1 cellular context compared by ENCODE assay signal in the genomic region with DNA sequence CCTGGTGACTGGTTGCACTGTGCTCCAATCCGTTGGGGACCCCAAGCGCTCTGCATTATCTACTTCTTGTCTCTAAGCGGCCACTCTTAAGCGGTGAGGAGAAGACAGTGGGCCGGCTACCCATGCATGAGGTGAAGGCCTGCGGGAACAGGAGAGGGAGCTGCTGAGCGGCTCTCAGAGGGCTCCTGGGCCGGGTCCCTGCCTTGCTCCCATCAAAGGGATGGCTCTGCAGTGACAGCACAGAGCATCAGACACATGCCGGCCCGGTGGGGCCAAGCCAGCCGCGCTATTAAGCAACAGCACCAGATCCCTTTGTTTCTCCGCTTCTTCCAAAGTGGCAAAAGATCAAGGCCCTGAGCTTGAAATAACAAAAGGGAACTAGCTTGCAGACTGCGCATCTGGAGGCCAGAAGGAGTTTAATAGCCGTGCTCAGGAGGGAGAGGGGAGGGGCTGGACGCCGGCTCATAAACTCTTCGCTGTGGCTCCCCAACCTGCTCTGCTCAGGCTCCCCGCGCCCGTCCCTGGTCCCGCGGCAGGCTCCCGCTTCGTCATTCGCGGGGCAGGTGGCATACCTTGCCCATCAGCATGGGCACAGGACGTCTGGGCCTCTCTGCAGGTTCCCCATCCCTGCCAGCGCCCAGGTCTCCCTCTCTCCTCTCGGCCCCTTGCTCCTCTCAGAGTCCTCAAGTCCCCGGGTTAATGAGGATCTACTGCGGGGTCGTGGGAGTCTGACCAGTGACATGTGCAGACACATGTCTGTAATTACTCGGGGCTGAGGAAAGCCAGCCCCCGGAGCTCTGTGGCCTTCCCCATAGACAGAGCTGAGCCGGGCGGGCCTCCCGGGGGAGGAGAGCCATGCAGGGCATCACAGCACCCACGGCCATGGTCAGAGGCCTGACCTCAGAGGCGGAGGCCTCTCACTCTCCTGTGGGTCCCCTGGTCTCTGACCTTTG.
TF ChIP-seq lines count a peak whose summit lies in the region.

No MANE protein-coding gene starts in this region.

TF ChIP-seq in HepG2, 621 proteins besides CTCF, POLR2A, EP300 and RAD21 (continued from another document and continues in another):
- TF ChIP-seq, protein P1, sequence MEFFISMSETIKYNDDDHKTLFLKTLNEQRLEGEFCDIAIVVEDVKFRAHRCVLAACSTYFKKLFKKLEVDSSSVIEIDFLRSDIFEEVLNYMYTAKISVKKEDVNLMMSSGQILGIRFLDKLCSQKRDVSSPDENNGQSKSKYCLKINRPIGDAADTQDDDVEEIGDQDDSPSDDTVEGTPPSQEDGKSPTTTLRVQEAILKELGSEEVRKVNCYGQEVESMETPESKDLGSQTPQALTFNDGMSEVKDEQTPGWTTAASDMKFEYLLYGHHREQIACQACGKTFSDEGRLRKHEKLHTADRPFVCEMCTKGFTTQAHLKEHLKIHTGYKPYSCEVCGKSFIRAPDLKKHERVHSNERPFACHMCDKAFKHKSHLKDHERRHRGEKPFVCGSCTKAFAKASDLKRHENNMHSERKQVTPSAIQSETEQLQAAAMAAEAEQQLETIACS (CRISPR knock-in tag; IDR thresholded peaks at IDR 0.05) = no peak
- TF ChIP-seq GATAD1 (CRISPR knock-in tag; IDR thresholded peaks at IDR 0.05) (no peak), FOXM1 (CRISPR knock-in tag; IDR thresholded peaks at IDR 0.05) (no peak), RNF2 (conservative IDR thresholded peaks at IDR 0.05; ENCODE audit: low read depth) (no peak), ARHGAP35 (CRISPR knock-in tag; IDR thresholded peaks at IDR 0.05; ENCODE audit: borderline replicate concordance) (no peak), SP140L (CRISPR knock-in tag; IDR thresholded peaks at IDR 0.05; ENCODE audit: borderline replicate concordance) (no peak), ZNF775 (CRISPR knock-in tag; IDR thresholded peaks at IDR 0.05; ENCODE audit: borderline replicate concordance) (no peak), ZNF788 (CRISPR knock-in tag; IDR thresholded peaks at IDR 0.05; ENCODE audit: borderline replicate concordance) (no peak; the same call in 1 of the 2 replicates), KMT2B (CRISPR knock-in tag; IDR thresholded peaks at IDR 0.05) (no peak), NFKB2 (CRISPR knock-in tag; IDR thresholded peaks at IDR 0.05; ENCODE audit: borderline replicate concordance) (no peak), ZNF329 (CRISPR knock-in tag; IDR thresholded peaks at IDR 0.05; ENCODE audit: low read depth) (no peak), MAFF (IDR thresholded peaks at IDR 0.05; ENCODE audit: low read depth, low read length) (no peak), ZNF878 (CRISPR knock-in tag; IDR thresholded peaks at IDR 0.05) (no peak), ZNF136 (CRISPR knock-in tag; IDR thresholded peaks at IDR 0.05; ENCODE audit: low read depth) (no peak), ELF4 (CRISPR knock-in tag; IDR thresholded peaks at IDR 0.05; ENCODE audit: borderline replicate concordance) (no peak), PITX1 (CRISPR knock-in tag; IDR thresholded peaks at IDR 0.05) (no peak), IKZF4 (CRISPR knock-in tag; IDR thresholded peaks at IDR 0.05; ENCODE audit: borderline replicate concordance, low read depth, not compliant biosample characterization) (no peak), ZNF605 (CRISPR knock-in tag; IDR thresholded peaks at IDR 0.05) (peak; percentile 76), KMT2A (CRISPR knock-in tag; IDR thresholded peaks at IDR 0.05) (no peak), RFX3 (CRISPR knock-in tag; IDR thresholded peaks at IDR 0.05) (no peak), REXO4 (CRISPR knock-in tag; IDR thresholded peaks at IDR 0.05; ENCODE audit: borderline replicate concordance) (no peak), ZFYVE20 (CRISPR knock-in tag; IDR thresholded peaks at IDR 0.05; ENCODE audit: borderline replicate concordance, low read depth) (no peak), KLF6 (CRISPR knock-in tag; IDR thresholded peaks at IDR 0.05) (no peak), PRPF4 (IDR thresholded peaks at IDR 0.05; ENCODE audit: low read depth, low read length, poor library complexity, severe bottlenecking) (no peak), ZNF468 (CRISPR knock-in tag; IDR thresholded peaks at IDR 0.05) (no peak), ZNF253 (CRISPR knock-in tag; IDR thresholded peaks at IDR 0.05; ENCODE audit: borderline replicate concordance) (no peak), FOXO1 (CRISPR knock-in tag; IDR thresholded peaks at IDR 0.05) (peak; percentile 67), CBX2 (IDR thresholded peaks at IDR 0.05; ENCODE audit: low read depth, low read length) (no peak), CBX2 (CRISPR knock-in tag; IDR thresholded peaks at IDR 0.05; ENCODE audit: low read depth) (no peak), KLF15 (CRISPR knock-in tag; IDR thresholded peaks at IDR 0.05; ENCODE audit: borderline replicate concordance) (no peak), ZNF607 (CRISPR knock-in tag; IDR thresholded peaks at IDR 0.05; ENCODE audit: borderline replicate concordance) (no peak), AGO2 (optimal IDR thresholded peaks at IDR 0.05; ENCODE audit: low read depth, low read length) (no peak)
- TF ChIP-seq, protein P2, sequence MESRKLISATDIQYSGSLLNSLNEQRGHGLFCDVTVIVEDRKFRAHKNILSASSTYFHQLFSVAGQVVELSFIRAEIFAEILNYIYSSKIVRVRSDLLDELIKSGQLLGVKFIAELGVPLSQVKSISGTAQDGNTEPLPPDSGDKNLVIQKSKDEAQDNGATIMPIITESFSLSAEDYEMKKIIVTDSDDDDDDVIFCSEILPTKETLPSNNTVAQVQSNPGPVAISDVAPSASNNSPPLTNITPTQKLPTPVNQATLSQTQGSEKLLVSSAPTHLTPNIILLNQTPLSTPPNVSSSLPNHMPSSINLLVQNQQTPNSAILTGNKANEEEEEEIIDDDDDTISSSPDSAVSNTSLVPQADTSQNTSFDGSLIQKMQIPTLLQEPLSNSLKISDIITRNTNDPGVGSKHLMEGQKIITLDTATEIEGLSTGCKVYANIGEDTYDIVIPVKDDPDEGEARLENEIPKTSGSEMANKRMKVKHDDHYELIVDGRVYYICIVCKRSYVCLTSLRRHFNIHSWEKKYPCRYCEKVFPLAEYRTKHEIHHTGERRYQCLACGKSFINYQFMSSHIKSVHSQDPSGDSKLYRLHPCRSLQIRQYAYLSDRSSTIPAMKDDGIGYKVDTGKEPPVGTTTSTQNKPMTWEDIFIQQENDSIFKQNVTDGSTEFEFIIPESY (CRISPR knock-in tag; IDR thresholded peaks at IDR 0.05) = 0 out of 2 replicates have a peak, but pooled peaks have one; percentile 6
- TF ChIP-seq, protein P3, sequence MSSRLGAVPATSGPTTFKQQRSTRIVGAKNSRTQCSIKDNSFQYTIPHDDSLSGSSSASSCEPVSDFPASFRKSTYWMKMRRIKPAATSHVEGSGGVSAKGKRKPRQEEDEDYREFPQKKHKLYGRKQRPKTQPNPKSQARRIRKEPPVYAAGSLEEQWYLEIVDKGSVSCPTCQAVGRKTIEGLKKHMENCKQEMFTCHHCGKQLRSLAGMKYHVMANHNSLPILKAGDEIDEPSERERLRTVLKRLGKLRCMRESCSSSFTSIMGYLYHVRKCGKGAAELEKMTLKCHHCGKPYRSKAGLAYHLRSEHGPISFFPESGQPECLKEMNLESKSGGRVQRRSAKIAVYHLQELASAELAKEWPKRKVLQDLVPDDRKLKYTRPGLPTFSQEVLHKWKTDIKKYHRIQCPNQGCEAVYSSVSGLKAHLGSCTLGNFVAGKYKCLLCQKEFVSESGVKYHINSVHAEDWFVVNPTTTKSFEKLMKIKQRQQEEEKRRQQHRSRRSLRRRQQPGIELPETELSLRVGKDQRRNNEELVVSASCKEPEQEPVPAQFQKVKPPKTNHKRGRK (CRISPR knock-in tag; IDR thresholded peaks at IDR 0.05) = no peak
- TF ChIP-seq, protein P4, sequence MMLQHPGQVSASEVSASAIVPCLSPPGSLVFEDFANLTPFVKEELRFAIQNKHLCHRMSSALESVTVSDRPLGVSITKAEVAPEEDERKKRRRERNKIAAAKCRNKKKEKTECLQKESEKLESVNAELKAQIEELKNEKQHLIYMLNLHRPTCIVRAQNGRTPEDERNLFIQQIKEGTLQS (CRISPR knock-in tag; IDR thresholded peaks at IDR 0.05) = no peak
- TF ChIP-seq, protein P5, sequence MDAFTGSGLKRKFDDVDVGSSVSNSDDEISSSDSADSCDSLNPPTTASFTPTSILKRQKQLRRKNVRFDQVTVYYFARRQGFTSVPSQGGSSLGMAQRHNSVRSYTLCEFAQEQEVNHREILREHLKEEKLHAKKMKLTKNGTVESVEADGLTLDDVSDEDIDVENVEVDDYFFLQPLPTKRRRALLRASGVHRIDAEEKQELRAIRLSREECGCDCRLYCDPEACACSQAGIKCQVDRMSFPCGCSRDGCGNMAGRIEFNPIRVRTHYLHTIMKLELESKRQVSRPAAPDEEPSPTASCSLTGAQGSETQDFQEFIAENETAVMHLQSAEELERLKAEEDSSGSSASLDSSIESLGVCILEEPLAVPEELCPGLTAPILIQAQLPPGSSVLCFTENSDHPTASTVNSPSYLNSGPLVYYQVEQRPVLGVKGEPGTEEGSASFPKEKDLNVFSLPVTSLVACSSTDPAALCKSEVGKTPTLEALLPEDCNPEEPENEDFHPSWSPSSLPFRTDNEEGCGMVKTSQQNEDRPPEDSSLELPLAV (CRISPR knock-in tag; conservative IDR thresholded peaks at IDR 0.05; ENCODE audit: low read depth) = no peak
- TF ChIP-seq, protein P6, sequence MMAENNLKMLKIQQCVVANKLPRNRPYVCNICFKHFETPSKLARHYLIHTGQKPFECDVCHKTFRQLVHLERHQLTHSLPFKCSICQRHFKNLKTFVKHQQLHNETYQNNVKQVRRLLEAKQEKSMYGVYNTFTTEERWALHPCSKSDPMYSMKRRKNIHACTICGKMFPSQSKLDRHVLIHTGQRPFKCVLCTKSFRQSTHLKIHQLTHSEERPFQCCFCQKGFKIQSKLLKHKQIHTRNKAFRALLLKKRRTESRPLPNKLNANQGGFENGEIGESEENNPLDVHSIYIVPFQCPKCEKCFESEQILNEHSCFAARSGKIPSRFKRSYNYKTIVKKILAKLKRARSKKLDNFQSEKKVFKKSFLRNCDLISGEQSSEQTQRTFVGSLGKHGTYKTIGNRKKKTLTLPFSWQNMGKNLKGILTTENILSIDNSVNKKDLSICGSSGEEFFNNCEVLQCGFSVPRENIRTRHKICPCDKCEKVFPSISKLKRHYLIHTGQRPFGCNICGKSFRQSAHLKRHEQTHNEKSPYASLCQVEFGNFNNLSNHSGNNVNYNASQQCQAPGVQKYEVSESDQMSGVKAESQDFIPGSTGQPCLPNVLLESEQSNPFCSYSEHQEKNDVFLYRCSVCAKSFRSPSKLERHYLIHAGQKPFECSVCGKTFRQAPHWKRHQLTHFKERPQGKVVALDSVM (CRISPR knock-in tag; IDR thresholded peaks at IDR 0.05) = no peak
- TF ChIP-seq, protein P7, sequence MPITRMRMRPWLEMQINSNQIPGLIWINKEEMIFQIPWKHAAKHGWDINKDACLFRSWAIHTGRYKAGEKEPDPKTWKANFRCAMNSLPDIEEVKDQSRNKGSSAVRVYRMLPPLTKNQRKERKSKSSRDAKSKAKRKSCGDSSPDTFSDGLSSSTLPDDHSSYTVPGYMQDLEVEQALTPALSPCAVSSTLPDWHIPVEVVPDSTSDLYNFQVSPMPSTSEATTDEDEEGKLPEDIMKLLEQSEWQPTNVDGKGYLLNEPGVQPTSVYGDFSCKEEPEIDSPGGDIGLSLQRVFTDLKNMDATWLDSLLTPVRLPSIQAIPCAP (CRISPR knock-in tag; IDR thresholded peaks at IDR 0.05; ENCODE audit: low read depth) = 0 out of 2 replicates have a peak, but pooled peaks have one; percentile 43
- TF ChIP-seq, protein P8, sequence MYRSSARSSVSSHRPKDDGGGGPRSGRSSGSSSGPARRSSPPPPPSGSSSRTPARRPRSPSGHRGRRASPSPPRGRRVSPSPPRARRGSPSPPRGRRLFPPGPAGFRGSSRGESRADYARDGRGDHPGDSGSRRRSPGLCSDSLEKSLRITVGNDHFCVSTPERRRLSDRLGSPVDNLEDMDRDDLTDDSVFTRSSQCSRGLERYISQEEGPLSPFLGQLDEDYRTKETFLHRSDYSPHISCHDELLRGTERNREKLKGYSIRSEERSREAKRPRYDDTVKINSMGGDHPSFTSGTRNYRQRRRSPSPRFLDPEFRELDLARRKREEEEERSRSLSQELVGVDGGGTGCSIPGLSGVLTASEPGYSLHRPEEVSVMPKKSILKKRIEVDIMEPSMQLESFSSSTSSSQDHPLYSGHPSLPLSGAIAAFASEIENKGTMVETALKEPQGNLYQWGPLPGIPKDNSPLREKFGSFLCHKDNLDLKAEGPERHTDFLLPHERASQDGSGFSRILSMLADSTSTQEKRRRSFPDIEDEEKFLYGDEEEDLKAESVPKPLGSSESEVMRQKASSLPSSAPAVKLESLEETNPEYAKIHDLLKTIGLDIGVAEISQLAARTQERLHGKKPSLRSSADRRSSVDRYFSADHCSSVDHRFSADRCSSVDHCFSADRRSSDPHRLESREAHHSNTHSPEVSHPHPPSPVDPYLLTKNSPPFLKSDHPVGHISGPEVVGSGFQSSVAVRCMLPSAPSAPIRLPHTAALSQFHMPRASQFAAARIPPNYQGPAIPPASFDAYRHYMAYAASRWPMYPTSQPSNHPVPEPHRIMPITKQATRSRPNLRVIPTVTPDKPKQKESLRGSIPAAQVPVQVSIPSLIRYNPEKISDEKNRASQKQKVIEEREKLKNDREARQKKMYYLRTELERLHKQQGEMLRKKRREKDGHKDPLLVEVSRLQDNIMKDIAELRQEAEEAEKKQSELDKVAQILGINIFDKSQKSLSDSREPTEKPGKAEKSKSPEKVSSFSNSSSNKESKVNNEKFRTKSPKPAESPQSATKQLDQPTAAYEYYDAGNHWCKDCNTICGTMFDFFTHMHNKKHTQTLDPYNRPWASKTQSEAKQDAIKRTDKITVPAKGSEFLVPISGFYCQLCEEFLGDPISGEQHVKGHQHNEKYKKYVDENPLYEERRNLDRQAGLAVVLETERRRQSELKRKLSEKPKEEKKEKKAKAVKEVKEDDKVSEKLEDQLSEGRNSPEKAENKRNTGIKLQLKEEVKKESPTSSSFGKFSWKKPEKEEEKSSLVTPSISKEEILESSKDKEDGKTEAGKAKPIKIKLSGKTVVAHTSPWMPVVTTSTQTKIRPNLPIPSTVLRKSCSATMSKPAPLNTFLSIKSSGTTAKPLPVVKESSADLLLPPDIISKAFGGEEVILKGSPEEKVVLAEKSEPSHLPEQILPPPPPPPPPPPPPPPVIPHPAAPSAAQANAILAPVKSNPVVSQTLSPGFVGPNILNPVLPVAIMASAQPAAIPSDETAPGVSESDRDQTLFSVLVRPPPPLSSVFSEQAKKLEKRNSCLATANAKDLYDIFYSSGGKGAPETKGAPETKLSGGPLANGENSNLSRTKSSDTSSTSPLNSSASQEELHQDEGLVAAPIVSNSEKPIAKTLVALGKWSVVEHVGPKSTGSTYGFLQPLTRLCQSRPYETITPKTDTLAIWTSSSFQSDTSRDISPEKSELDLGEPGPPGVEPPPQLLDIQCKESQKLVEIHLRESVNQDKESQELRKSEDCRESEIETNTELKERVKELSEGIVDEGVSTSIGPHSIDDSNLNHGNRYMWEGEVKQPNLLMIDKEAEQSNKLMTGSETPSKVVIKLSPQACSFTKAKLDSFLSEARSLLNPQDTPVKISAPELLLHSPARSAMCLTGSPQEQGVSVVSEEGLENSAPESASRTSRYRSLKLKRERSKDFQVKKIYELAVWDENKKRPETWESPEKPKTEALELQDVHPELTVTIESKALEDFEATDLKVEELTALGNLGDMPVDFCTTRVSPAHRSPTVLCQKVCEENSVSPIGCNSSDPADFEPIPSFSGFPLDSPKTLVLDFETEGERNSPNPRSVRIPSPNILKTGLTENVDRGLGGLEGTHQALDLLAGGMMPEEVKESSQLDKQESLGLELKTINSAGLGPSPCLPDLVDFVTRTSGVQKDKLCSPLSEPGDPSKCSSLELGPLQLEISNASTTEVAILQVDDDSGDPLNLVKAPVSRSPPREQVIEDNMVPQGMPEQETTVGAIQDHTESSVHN (CRISPR knock-in tag; IDR thresholded peaks at IDR 0.05) = no peak
